In the genomic region with DNA sequence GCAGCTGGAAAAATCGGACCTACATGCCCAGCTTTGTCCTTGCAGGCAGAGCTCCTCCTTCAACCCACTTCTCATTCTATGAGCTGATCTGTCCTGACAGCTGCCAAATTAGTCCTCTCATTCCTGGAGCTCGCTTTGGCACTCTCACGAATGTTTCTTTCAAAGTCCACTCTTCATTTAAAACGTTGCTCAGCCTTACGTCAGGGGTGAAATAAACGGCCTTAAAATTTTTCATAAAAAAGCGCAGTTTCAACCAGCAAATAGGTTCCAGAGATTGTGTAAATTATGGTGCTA, we compare ENCODE assay signal across 19 cellular contexts.
A peak's percentile ranks its signal among the peaks of the same experiment; 100 is the strongest.
DNase-seq lines count a peak whose midpoint lies in the region; ATAC-seq and TF ChIP-seq lines count a peak whose summit lies in the region.
"Had no signal": no experiment of that assay in that cellular context is flagged by ENCODE, and none has a peak within 500 bp of the region (broad histone marks: within the 10 kb centered on the region; RNA-seq: fewer than 3 reads in every experiment).

No MANE protein-coding gene starts in this region.

- H3K4me1 ChIP-seq in adipocyte (ENCODE audit: control insufficient read depth, insufficient read depth, low read length) (peaks cover 66% of the 10 kb centered on the region), HAP-1 (peaks cover 16% of the 10 kb centered on the region)

- DNase-seq in G401 (ENCODE audit: low spot score) (peak; percentile 85), adipocyte (ENCODE audit: low read depth) (no peak), fibroblast of mammary gland (ENCODE audit: low read depth) (peak; percentile 66), osteocyte (ENCODE audit: extremely low spot score, unreplicated experiment) (no peak), hepatic stellate cell (ENCODE audit: low spot score) (no peak), HAP-1 (ENCODE audit: low spot score in 2 of 2) (no peak), DMS153 treated with DMSO at 0.1 percent for 48 hours (lab: John Stamatoyannopoulos, UW; ENCODE audit: unreplicated experiment) (no peak)
- DNase-seq in activated CD8-positive, alpha-beta T cell treated with anti-CD3 and anti-CD28 coated beads for 36 hours, result no peak
- DNase-seq: activated CD4-positive, alpha-beta T cell treated with anti-CD3 and anti-CD28 coated beads, Interleukin-2, amount 50 U/mL, for 1 hour; anterior cingulate cortex; NCI-H1092; NCI-H2029 treated with DMSO at 0.1 percent for 48 hours; NCI-H446 treated with DMSO at 0.1 percent for 48 hours; nephron progenitor cell; psoas muscle; stimulated activated CD4-positive, alpha-beta T cell treated with anti-CD3 and anti-CD28 coated beads, Interleukin-12 subunit alpha, Interleukin-12 subunit beta, amount 100 ng/mL, for 4 hours; testis had no signal

- H3K4me1 Mint-ChIP-seq in osteocyte (ENCODE audit: unreplicated experiment), result peaks cover 91% of the 10 kb centered on the region
- peaks cover 59% of the 10 kb centered on the region for H3K4me1 Mint-ChIP-seq in activated CD8-positive, alpha-beta T cell treated with anti-CD3 and anti-CD28 coated beads for 36 hours (ENCODE audit: low read depth)

- no peaks in the 10 kb centered on the region for H3K27me3 ChIP-seq in adipocyte (replicated peaks; ENCODE audit: control insufficient read depth, insufficient read depth, low read length)
- H3K27me3 ChIP-seq in HAP-1 (ENCODE audit: low read depth), result peaks cover 26% of the 10 kb centered on the region
- H3K27me3 ChIP-seq: testis had no signal

- H3K9ac ChIP-seq in adipocyte (ENCODE audit: low read length), result peak overlapping the region; percentile 71
- H3K9ac ChIP-seq: KMS-11 had no signal

- H3K4me3 ChIP-seq in adipocyte (ENCODE audit: low read length) (no peak overlapping the region), fibroblast of mammary gland (ENCODE audit: control insufficient read depth, low read depth, low read length) (no peak overlapping the region), HAP-1 (no peak overlapping the region)
- H3K4me3 ChIP-seq: psoas muscle, testis had no signal

- peak overlapping the region; percentile 88 for H3K27ac Mint-ChIP-seq in osteocyte (ENCODE audit: unreplicated experiment)
- H3K27ac Mint-ChIP-seq in activated CD8-positive, alpha-beta T cell treated with anti-CD3 and anti-CD28 coated beads for 36 hours, result no peak overlapping the region
- H3K27ac Mint-ChIP-seq: nephron progenitor cell; T-helper 1 cell treated with Interleukin-12 subunit alpha and Interleukin-12 subunit beta and Interleukin-4 antibody, amounts not matched to agents 30 μg/mL and 1 μg/mL, for 36 hours had no signal

- H3K9me3 ChIP-seq in adipocyte (ENCODE audit: control insufficient read depth, low read length), result no peaks in the 10 kb centered on the region
- H3K9me3 ChIP-seq in HAP-1, result no peaks in the 10 kb centered on the region
- H3K9me3 ChIP-seq: psoas muscle, testis had no signal

- no peak for ATAC-seq in activated CD8-positive, alpha-beta T cell treated with anti-CD3 and anti-CD28 coated beads for 36 hours
- ATAC-seq: psoas muscle had no signal

- in situ Hi-C loops in G401 (cut with HindIII; ENCODE audit: low sequenced_read_pairs) (no loop called here), HAP-1 (cut with MboI; ENCODE audit: low sequenced_read_pairs) (no loop called here)

- H3K36me3 ChIP-seq in adipocyte (ENCODE audit: control insufficient read depth, insufficient read depth, low read length, severe bottlenecking) (no peaks in the 10 kb centered on the region), HAP-1 (replicated peaks) (no peaks in the 10 kb centered on the region)

- CTCF ChIA-PET in activated CD8-positive, alpha-beta T cell treated with anti-CD3 and anti-CD28 coated beads for 36 hours (lab: Charles Lee), result interaction anchor here (1.4 to 2.2 kb wide), 4 partner anchors 12 to 263 kb away, joined by 5 to 6 read pairs (median 6); no protein-coding TSS in a partner anchor

- no peaks in the 10 kb centered on the region for H3K36me3 Mint-ChIP-seq in osteocyte (ENCODE audit: unreplicated experiment)
- H3K36me3 Mint-ChIP-seq in activated CD8-positive, alpha-beta T cell treated with anti-CD3 and anti-CD28 coated beads for 36 hours (ENCODE audit: low read depth), result no peaks in the 10 kb centered on the region

- POLR2A ChIA-PET in activated CD8-positive, alpha-beta T cell treated with anti-CD3 and anti-CD28 coated beads for 36 hours (lab: Charles Lee), result interaction anchor here (1.0 to 1.1 kb wide), 3 partner anchors 13 to 68 kb away, joined by 3 to 4 read pairs (median 3); no protein-coding TSS in a partner anchor

- H3K9me3 Mint-ChIP-seq in osteocyte (ENCODE audit: unreplicated experiment), result peaks cover 3% of the 10 kb centered on the region
- H3K9me3 Mint-ChIP-seq in activated CD8-positive, alpha-beta T cell treated with anti-CD3 and anti-CD28 coated beads for 36 hours, result no peaks in the 10 kb centered on the region
- H3K9me3 Mint-ChIP-seq: nephron progenitor cell; T-helper 1 cell treated with Interleukin-12 subunit alpha and Interleukin-12 subunit beta and Interleukin-4 antibody, amounts not matched to agents 30 μg/mL and 1 μg/mL, for 36 hours had no signal

- no peak overlapping the region for H3K4me3 Mint-ChIP-seq in osteocyte (ENCODE audit: unreplicated experiment)
- no peak overlapping the region for H3K4me3 Mint-ChIP-seq in activated CD8-positive, alpha-beta T cell treated with anti-CD3 and anti-CD28 coated beads for 36 hours
- H3K4me3 Mint-ChIP-seq: nephron progenitor cell; T-helper 1 cell treated with Interleukin-12 subunit alpha and Interleukin-12 subunit beta and Interleukin-4 antibody, amounts not matched to agents 30 μg/mL and 1 μg/mL, for 36 hours had no signal

- intact Hi-C loops in activated CD8-positive, alpha-beta T cell treated with anti-CD3 and anti-CD28 coated beads for 36 hours (cut with micrococcal nuclease), result loop anchor here (5.0 to 10.0 kb wide), 2 partner anchors 102 to 260 kb away; no protein-coding TSS in a partner anchor

- no peak for TF ChIP-seq CTCF in fibroblast of mammary gland (conservative IDR thresholded peaks at IDR 0.05; ENCODE audit: control insufficient read depth, insufficient read depth, low read depth, low read length)
- no peak for TF ChIP-seq CTCF in osteocyte (IDR thresholded peaks at IDR 0.05)
- no peak for TF ChIP-seq CTCF in activated CD8-positive, alpha-beta T cell treated with anti-CD3 and anti-CD28 coated beads for 36 hours (IDR thresholded peaks at IDR 0.05)

- H3K27me3 Mint-ChIP-seq in osteocyte (ENCODE audit: unreplicated experiment), result no peaks in the 10 kb centered on the region
- no peaks in the 10 kb centered on the region for H3K27me3 Mint-ChIP-seq in activated CD8-positive, alpha-beta T cell treated with anti-CD3 and anti-CD28 coated beads for 36 hours

Comparison
In these comparisons a context has a peak if more than half of its experiments do, and no peak if none do; other contexts are left out.
1. DNase-seq: peak in G401 (single experiment) and fibroblast of mammary gland (single experiment); none in adipocyte (single experiment), osteocyte (single experiment), hepatic stellate cell (single experiment), activated CD8-positive, alpha-beta T cell treated with anti-CD3 and anti-CD28 coated beads for 36 hours (single experiment), HAP-1 (0 of 2) and DMS153 treated with DMSO at 0.1 percent for 48 hours (single experiment).